ENCODE assay signal across 20 cellular contexts in the genomic region with DNA sequence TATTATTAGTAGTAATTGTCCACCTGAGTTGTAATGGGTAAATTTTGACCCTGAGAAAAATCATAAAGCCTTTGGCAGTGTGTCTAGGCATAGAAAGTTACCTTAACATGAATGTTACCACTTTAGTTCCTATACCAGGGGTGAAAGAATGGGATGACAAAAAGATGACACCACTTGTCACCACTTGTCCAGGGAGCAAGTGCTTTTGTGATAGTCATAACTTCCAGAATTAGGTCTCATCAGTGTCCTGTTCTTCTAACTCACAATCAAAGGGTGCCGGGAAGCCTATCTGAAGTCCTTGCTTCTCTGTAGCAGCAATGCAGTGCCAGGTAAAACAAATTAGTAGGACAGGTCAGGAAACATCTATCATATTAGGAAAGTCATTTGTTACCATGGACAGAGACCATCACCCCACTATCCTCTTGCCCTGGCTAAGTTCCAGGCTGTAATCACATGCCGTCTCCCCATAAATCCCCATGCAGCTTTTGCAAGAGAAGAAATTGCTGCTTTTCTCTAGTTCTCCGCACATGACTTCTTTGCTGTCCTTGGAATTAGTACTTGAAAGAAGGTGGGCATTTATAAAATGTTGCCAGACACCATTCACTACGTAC.
DNase-seq lines count a peak whose midpoint lies in the region; ATAC-seq and TF ChIP-seq lines count a peak whose summit lies in the region.
"Had no signal": no experiment of that assay in that cellular context is flagged by ENCODE, and none has a peak within 500 bp of the region (broad histone marks: within the 10 kb centered on the region; RNA-seq: fewer than 3 reads in every experiment).

No MANE protein-coding gene starts in this region.

- ATAC-seq in psoas muscle = peak; percentile 57 to 75 (median 65)
- ATAC-seq: A549; CD8-positive, alpha-beta T cell; GM12878 had no signal

- POLR2A ChIA-PET in activated CD4-positive, alpha-beta T cell treated with anti-CD3 and anti-CD28 coated beads, Interleukin-2, amount 10 ng/mL, durations not matched to agents 7 days and 5 days (lab: Charles Lee) = no interaction called here

- no peaks in the 10 kb centered on the region for H3K9me3 ChIP-seq in psoas muscle
- H3K9me3 ChIP-seq: A549; BLaER1 treated with 17β-estradiol and CSF1 and Interleukin-3, amounts not matched to agents 10 nM and 100 nM; Caco-2 had no signal

- H3K27ac ChIP-seq in psoas muscle = peak overlapping the region; percentile 59
- H3K27ac ChIP-seq: 22Rv1; BLaER1 treated with 17β-estradiol and CSF1 and Interleukin-3, amounts not matched to agents 10 nM and 100 nM; C4-2B had no signal

- peaks cover 9% of the 10 kb centered on the region for H3K4me1 ChIP-seq in psoas muscle
- H3K4me1 ChIP-seq: Caco-2 had no signal

- no peaks in the 10 kb centered on the region for H3K27me3 ChIP-seq in psoas muscle (ENCODE audit: insufficient read depth in 3 of 3, low read length in 2 of 3)
- H3K27me3 ChIP-seq: BLaER1 treated with 17β-estradiol and CSF1 and Interleukin-3, amounts not matched to agents 10 nM and 100 nM had no signal

- 65 to 77% (median 73%) methylated on average over 4 of the region's 4 CpGs for WGBS in psoas muscle, 3 donors

- H3K4me3 ChIP-seq in psoas muscle = no peak overlapping the region
- H3K4me3 ChIP-seq: A549; BLaER1 treated with 17β-estradiol and CSF1 and Interleukin-3, amounts not matched to agents 10 nM and 100 nM; GM12878 had no signal

- peaks cover 2% of the 10 kb centered on the region for H3K27me3 Mint-ChIP-seq in activated CD4-positive, alpha-beta T cell treated with anti-CD3 and anti-CD28 coated beads, Interleukin-2, amount 10 ng/mL, durations not matched to agents 24 days and 14 days
- no peaks in the 10 kb centered on the region for H3K27me3 Mint-ChIP-seq in activated CD4-positive, alpha-beta T cell treated with anti-CD3 and anti-CD28 coated beads, Interleukin-2, amount 10 ng/mL, durations not matched to agents 7 days and 5 days
- H3K27me3 Mint-ChIP-seq: B cell; CD4-positive, alpha-beta T cell had no signal

- H3K9me3 Mint-ChIP-seq in activated CD4-positive, alpha-beta T cell treated with anti-CD3 and anti-CD28 coated beads, Interleukin-2, amount 10 ng/mL, durations not matched to agents 24 days and 14 days = no peaks in the 10 kb centered on the region
- no peaks in the 10 kb centered on the region for H3K9me3 Mint-ChIP-seq in activated CD4-positive, alpha-beta T cell treated with anti-CD3 and anti-CD28 coated beads, Interleukin-2, amount 10 ng/mL, durations not matched to agents 7 days and 5 days
- H3K9me3 Mint-ChIP-seq: CD4-positive, alpha-beta T cell; CD8-positive, alpha-beta T cell had no signal

- H3K4me1 Mint-ChIP-seq in activated CD4-positive, alpha-beta T cell treated with anti-CD3 and anti-CD28 coated beads, Interleukin-2, amount 10 ng/mL, durations not matched to agents 24 days and 14 days = no peaks in the 10 kb centered on the region
- no peaks in the 10 kb centered on the region for H3K4me1 Mint-ChIP-seq in activated CD4-positive, alpha-beta T cell treated with anti-CD3 and anti-CD28 coated beads, Interleukin-2, amount 10 ng/mL, durations not matched to agents 7 days and 5 days
- H3K4me1 Mint-ChIP-seq: B cell had no signal

- no peaks in the 10 kb centered on the region for H3K36me3 ChIP-seq in psoas muscle (ENCODE audit: insufficient read depth in 1 of 2, low read depth in 1 of 2)
- H3K36me3 ChIP-seq: BLaER1 treated with 17β-estradiol and CSF1 and Interleukin-3, amounts not matched to agents 10 nM and 100 nM had no signal

- no peak for TF ChIP-seq CTCF in psoas muscle (IDR thresholded peaks at IDR 0.05)

- DNase-seq in activated CD4-positive, alpha-beta T cell treated with anti-CD3 and anti-CD28 coated beads, Interleukin-2, amount 10 ng/mL, durations not matched to agents 24 days and 14 days = peak; percentile 8
- no peak for DNase-seq in activated CD4-positive, alpha-beta T cell treated with anti-CD3 and anti-CD28 coated beads, Interleukin-2, amount 10 ng/mL, durations not matched to agents 7 days and 5 days
- DNase-seq in psoas muscle = no peak
- DNase-seq in GM19238 (ENCODE audit: insufficient read length, low spot score) = no peak
- DNase-seq in NCI-H524 (lab: John Stamatoyannopoulos, UW) = no peak
- DNase-seq: AML-193; Caco-2; Calu3; CD4-positive, alpha-beta T cell; CD8-positive, alpha-beta T cell; DMS79; DND-41; EL; GDM1 had no signal

- H3K27ac Mint-ChIP-seq in activated CD4-positive, alpha-beta T cell treated with anti-CD3 and anti-CD28 coated beads, Interleukin-2, amount 10 ng/mL, durations not matched to agents 24 days and 14 days = no peak overlapping the region
- no peak overlapping the region for H3K27ac Mint-ChIP-seq in activated CD4-positive, alpha-beta T cell treated with anti-CD3 and anti-CD28 coated beads, Interleukin-2, amount 10 ng/mL, durations not matched to agents 7 days and 5 days
- H3K27ac Mint-ChIP-seq: B cell; CD4-positive, alpha-beta T cell; CD8-positive, alpha-beta T cell had no signal

- no peaks in the 10 kb centered on the region for H3K36me3 Mint-ChIP-seq in activated CD4-positive, alpha-beta T cell treated with anti-CD3 and anti-CD28 coated beads, Interleukin-2, amount 10 ng/mL, durations not matched to agents 24 days and 14 days (ENCODE audit: low read depth)
- no peaks in the 10 kb centered on the region for H3K36me3 Mint-ChIP-seq in activated CD4-positive, alpha-beta T cell treated with anti-CD3 and anti-CD28 coated beads, Interleukin-2, amount 10 ng/mL, durations not matched to agents 7 days and 5 days (ENCODE audit: low read depth)
- H3K36me3 Mint-ChIP-seq: CD8-positive, alpha-beta T cell had no signal

- no peak overlapping the region for H3K4me3 Mint-ChIP-seq in activated CD4-positive, alpha-beta T cell treated with anti-CD3 and anti-CD28 coated beads, Interleukin-2, amount 10 ng/mL, durations not matched to agents 24 days and 14 days
- no peak overlapping the region for H3K4me3 Mint-ChIP-seq in activated CD4-positive, alpha-beta T cell treated with anti-CD3 and anti-CD28 coated beads, Interleukin-2, amount 10 ng/mL, durations not matched to agents 7 days and 5 days
- H3K4me3 Mint-ChIP-seq: B cell; CD4-positive, alpha-beta T cell; CD8-positive, alpha-beta T cell had no signal

- intact Hi-C loops in activated CD4-positive, alpha-beta T cell treated with anti-CD3 and anti-CD28 coated beads, Interleukin-2, amount 10 ng/mL, durations not matched to agents 24 days and 14 days (cut with micrococcal nuclease) = no loop called here
- intact Hi-C loops in psoas muscle (cut with DNase I) = loop anchor here in 1 of 2 donors (5.0 kb wide), 1 partner anchor 157 kb away; the partner anchor contains the start of gene SGCD

- CTCF ChIA-PET in activated CD4-positive, alpha-beta T cell treated with anti-CD3 and anti-CD28 coated beads, Interleukin-2, amount 10 ng/mL, durations not matched to agents 7 days and 5 days (lab: Charles Lee) = no interaction called here
